ENCODE assay signal across 8 cellular contexts in the genomic region with DNA sequence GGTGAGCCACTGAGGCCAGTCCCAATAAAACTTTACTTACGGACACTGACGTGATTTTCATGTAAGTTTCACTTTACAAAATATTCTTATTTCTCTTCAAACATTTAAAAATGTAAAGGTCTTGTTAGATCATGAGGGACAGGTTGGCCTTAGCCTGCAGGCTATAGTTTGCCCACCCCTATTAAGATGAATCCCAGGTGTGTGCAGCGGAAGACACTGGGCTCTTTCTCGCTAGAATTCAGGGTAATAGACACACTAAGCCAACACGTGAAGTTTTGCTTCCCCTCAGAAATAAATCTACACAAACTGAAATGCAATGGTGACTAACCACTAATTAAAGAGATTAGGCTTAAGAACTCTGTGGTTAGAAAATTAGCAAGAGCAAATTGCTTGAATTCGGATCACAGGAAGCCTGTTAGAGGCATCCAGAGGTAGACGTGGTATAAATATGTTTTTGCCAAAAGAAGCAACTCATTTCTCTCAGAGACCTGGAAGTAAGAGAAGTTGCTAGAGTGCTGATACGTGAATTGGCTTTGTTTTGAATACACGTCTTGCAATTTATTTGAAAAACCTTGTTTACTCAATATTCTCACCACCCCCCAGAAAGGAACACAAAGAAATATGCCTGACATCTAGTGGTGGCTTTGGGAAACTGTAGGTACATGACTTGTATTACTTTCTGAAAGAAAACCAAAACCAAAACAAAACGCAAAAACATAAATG.
DNase-seq lines count a peak whose midpoint lies in the region; ATAC-seq, FAIRE-seq and TF ChIP-seq lines count a peak whose summit lies in the region.

No MANE protein-coding gene starts in this region.

- H3K4me1 ChIP-seq in gastroesophageal sphincter (peaks cover 0 to 10% (median 3%) of the 10 kb centered on the region in 3 donors), parathyroid adenoma (no peaks in the 10 kb centered on the region)

- H3K36me3 Mint-ChIP-seq in CD14-positive monocyte, result no peaks in the 10 kb centered on the region
- no peaks in the 10 kb centered on the region for H3K36me3 Mint-ChIP-seq in activated CD8-positive, alpha-beta T cell treated with anti-CD3 and anti-CD28 coated beads for 36 hours (ENCODE audit: low read depth)

- H3K4me2 ChIP-seq in parathyroid adenoma (ENCODE audit: low read length), result peak overlapping the region; percentile 14

- peak overlapping the region in 1 of 2 donors; percentile 60 for H3K4me3 Mint-ChIP-seq in CD14-positive monocyte
- peak overlapping the region; percentile 28 for H3K4me3 Mint-ChIP-seq in activated CD8-positive, alpha-beta T cell treated with anti-CD3 and anti-CD28 coated beads for 36 hours

- no peaks in the 10 kb centered on the region for H3K27me3 ChIP-seq in gastroesophageal sphincter
- H3K27me3 ChIP-seq in parathyroid adenoma (ENCODE audit: control insufficient read depth, insufficient read depth, low read length), result no peaks in the 10 kb centered on the region

- H3K4me3 ChIP-seq in gastroesophageal sphincter (peak overlapping the region; percentile 35 to 37), parathyroid adenoma (ENCODE audit: low read depth, low read length) (no peak overlapping the region)

- H3K9me3 ChIP-seq in gastroesophageal sphincter (no peaks in the 10 kb centered on the region), parathyroid adenoma (ENCODE audit: control insufficient read depth, low read length) (no peaks in the 10 kb centered on the region)

- FAIRE-seq in GM18507 (lab: Jason Lieb, UNC), result peak; percentile 97

- 36 to 49% methylated on average over 8 to 10 of the region's 10 CpGs for WGBS in gastroesophageal sphincter (ENCODE audit: low coverage in 1 of 2), 2 donors

- TF ChIP-seq POLR2A in gastroesophageal sphincter (IDR thresholded peaks at IDR 0.05), result no peak

- H3K79me2 ChIP-seq in parathyroid adenoma, result peaks cover 2% of the 10 kb centered on the region

- peak overlapping the region in 1 of 7 donors; percentile 32 for H3K27ac Mint-ChIP-seq in CD14-positive monocyte
- H3K27ac Mint-ChIP-seq in activated CD8-positive, alpha-beta T cell treated with anti-CD3 and anti-CD28 coated beads for 36 hours, result peak overlapping the region; percentile 86

- TF ChIP-seq CTCF in CD14-positive monocyte (IDR thresholded peaks at IDR 0.05), result peak; percentile 78
- peak; percentile 86 for TF ChIP-seq CTCF in activated CD8-positive, alpha-beta T cell treated with anti-CD3 and anti-CD28 coated beads for 36 hours (IDR thresholded peaks at IDR 0.05)
- TF ChIP-seq CTCF in gastroesophageal sphincter (IDR thresholded peaks at IDR 0.05), result peak; percentile 70 to 91 (median 86)
- peak; percentile 79 for TF ChIP-seq CTCF in parathyroid adenoma (IDR thresholded peaks at IDR 0.05)

- POLR2A ChIA-PET in activated CD8-positive, alpha-beta T cell treated with anti-CD3 and anti-CD28 coated beads for 36 hours (lab: Charles Lee), result no interaction called here

- H3K9ac ChIP-seq in parathyroid adenoma, result no peak overlapping the region

- no peak for TF ChIP-seq EP300 in gastroesophageal sphincter (IDR thresholded peaks at IDR 0.05)

- H3K4me1 Mint-ChIP-seq in CD14-positive monocyte, result peaks cover 10% of the 10 kb centered on the region
- H3K4me1 Mint-ChIP-seq in activated CD8-positive, alpha-beta T cell treated with anti-CD3 and anti-CD28 coated beads for 36 hours (ENCODE audit: low read depth), result peaks cover 12% of the 10 kb centered on the region

- no peaks in the 10 kb centered on the region for H3K9me3 Mint-ChIP-seq in CD14-positive monocyte
- H3K9me3 Mint-ChIP-seq in activated CD8-positive, alpha-beta T cell treated with anti-CD3 and anti-CD28 coated beads for 36 hours, result no peaks in the 10 kb centered on the region

- no peak for DNase-seq in CD14-positive monocyte (ENCODE audit: low spot score)
- DNase-seq in GM18507 (ENCODE audit: extremely low spot score, insufficient read length, low read depth), result peak; percentile 38
- peak; percentile 63 for DNase-seq in NCI-H345 (lab: John Stamatoyannopoulos, UW)
- DNase-seq in activated CD8-positive, alpha-beta T cell treated with anti-CD3 and anti-CD28 coated beads for 36 hours, result peak; percentile 55

- H3K27ac ChIP-seq in gastroesophageal sphincter, result no peak overlapping the region
- no peak overlapping the region for H3K27ac ChIP-seq in parathyroid adenoma

- CTCF ChIA-PET in activated CD8-positive, alpha-beta T cell treated with anti-CD3 and anti-CD28 coated beads for 36 hours (lab: Charles Lee), result interaction anchor here (0.9 kb wide), 1 partner anchor 68 kb away, joined by 4 read pairs; no protein-coding TSS in a partner anchor

- intact Hi-C loops in CD14-positive monocyte (cut with micrococcal nuclease), result no loop called here
- intact Hi-C loops in activated CD8-positive, alpha-beta T cell treated with anti-CD3 and anti-CD28 coated beads for 36 hours (cut with micrococcal nuclease), result loop anchor here (10.0 kb wide), 1 partner anchor 247 kb away; no protein-coding TSS in a partner anchor

- H3K36me3 ChIP-seq in gastroesophageal sphincter (no peaks in the 10 kb centered on the region), parathyroid adenoma (ENCODE audit: control insufficient read depth, insufficient read depth, low read length) (no peaks in the 10 kb centered on the region)

- H2AFZ ChIP-seq in parathyroid adenoma, result peak overlapping the region; percentile 47

- H3K27me3 Mint-ChIP-seq in CD14-positive monocyte (ENCODE audit: low read depth in 3 of 3), result no peaks in the 10 kb centered on the region
- no peaks in the 10 kb centered on the region for H3K27me3 Mint-ChIP-seq in activated CD8-positive, alpha-beta T cell treated with anti-CD3 and anti-CD28 coated beads for 36 hours

- ATAC-seq in HG03280 (IDR thresholded peaks at IDR 0.05; ENCODE audit: unreplicated experiment) (peak; percentile 85), gastroesophageal sphincter (peak; percentile 72), GM19324 (IDR thresholded peaks at IDR 0.05; ENCODE audit: low FRiP score, unreplicated experiment) (no peak)
- ATAC-seq in activated CD8-positive, alpha-beta T cell treated with anti-CD3 and anti-CD28 coated beads for 36 hours, result peak; percentile 99
